Comparison of ENCODE assay signal across 16 cellular contexts in genomic region chr1:15466955-15467625, GRCh38. TPM values are rescaled to one million over a fixed set of nuclear protein-coding genes. Genes with fewer than 3 reads are reported as not detected.
"Had no signal": no experiment of that assay in that cellular context is flagged by ENCODE, and none has a peak within 500 bp of the region (broad histone marks: within the 10 kb centered on the region; RNA-seq: fewer than 3 reads in every experiment).

No MANE protein-coding gene starts in this region.

RNA-seq across cellular contexts. Expression of gene CELA2B, which starts 8.8 kb away (rescaled TPM):
- total RNA-seq: naive thymus-derived CD8-positive, alpha-beta T cell; natural killer cell treated with Interleukin-12 subunit alpha and Interleukin-12 subunit beta and Interleukin-15 and Interleukin-18, amount 100 ng/mL, for 72 hours; neural crest cell; occipital lobe; osteocyte; pulmonary artery endothelial cell; right atrium auricular region; sciatic nerve; smooth muscle cell; spleen; suprapubic skin; transverse colon; upper lobe of right lung; uterus had no signal
- polyA plus RNA-seq: naive thymus-derived CD8-positive, alpha-beta T cell; smooth muscle cell; urinary bladder had no signal

RNA-seq across cellular contexts. Expression of gene CELA2A, which starts 10.6 kb away (rescaled TPM):
- total RNA-seq: naive thymus-derived CD8-positive, alpha-beta T cell; natural killer cell treated with Interleukin-12 subunit alpha and Interleukin-12 subunit beta and Interleukin-15 and Interleukin-18, amount 100 ng/mL, for 72 hours; neural crest cell; occipital lobe; osteocyte; pulmonary artery endothelial cell; right atrium auricular region; suprapubic skin; transverse colon; upper lobe of right lung; urinary bladder; uterus had no signal
- polyA plus RNA-seq: naive thymus-derived CD8-positive, alpha-beta T cell; smooth muscle cell; urinary bladder had no signal

RNA-seq across cellular contexts. Expression of gene CTRC, which starts 28.8 kb away (rescaled TPM):
- total RNA-seq: occipital lobe, osteocyte, prostate gland, pulmonary artery endothelial cell, right atrium auricular region, smooth muscle cell, urinary bladder had no signal
